In the genomic region with DNA sequence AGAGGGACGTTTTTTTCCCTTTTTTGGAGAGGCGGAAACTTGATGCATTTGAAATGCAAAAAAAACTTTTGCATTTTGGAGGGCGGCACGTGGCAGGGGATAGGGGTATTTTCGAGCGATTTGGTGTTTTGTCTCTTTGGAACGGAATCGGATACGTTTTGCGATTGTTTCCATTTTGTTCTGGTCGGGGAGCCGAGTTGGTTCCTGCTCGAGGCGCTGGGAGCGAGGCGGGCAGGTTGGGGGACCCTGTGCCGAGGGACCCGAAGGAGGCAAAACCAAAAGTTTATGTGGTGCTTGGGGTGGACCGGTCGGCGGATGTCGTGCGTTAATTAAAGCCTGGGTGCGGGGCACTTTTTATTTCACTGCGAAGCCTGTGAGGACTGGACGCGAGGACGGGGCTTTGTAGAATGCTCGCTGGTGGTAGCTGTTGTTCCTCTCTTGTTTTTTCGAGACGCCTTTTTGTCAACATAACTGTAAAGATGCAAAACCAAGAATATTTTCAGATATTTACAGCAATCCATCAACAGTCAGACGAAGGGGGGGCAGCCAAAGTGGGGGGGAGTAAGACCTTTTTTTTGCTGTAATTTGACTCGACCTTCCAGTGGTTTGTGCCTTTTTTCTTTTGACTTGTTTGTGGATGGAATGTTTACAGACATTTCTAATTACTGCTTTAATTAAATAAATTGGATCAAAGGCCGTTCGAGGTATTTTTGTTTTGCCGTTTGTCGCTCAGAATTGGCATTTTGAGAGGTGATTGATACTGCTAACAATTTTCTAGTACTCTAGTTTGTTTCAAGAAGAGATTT, we compare ENCODE assay signal across 1 cellular context.
TF ChIP-seq lines count a peak whose summit lies in the region.

No MANE protein-coding gene starts in this region.

TF ChIP-seq in K562, 482 proteins besides CTCF, POLR2A, EP300 and RAD21 (continued from another document):
- TF ChIP-seq, protein P1, sequence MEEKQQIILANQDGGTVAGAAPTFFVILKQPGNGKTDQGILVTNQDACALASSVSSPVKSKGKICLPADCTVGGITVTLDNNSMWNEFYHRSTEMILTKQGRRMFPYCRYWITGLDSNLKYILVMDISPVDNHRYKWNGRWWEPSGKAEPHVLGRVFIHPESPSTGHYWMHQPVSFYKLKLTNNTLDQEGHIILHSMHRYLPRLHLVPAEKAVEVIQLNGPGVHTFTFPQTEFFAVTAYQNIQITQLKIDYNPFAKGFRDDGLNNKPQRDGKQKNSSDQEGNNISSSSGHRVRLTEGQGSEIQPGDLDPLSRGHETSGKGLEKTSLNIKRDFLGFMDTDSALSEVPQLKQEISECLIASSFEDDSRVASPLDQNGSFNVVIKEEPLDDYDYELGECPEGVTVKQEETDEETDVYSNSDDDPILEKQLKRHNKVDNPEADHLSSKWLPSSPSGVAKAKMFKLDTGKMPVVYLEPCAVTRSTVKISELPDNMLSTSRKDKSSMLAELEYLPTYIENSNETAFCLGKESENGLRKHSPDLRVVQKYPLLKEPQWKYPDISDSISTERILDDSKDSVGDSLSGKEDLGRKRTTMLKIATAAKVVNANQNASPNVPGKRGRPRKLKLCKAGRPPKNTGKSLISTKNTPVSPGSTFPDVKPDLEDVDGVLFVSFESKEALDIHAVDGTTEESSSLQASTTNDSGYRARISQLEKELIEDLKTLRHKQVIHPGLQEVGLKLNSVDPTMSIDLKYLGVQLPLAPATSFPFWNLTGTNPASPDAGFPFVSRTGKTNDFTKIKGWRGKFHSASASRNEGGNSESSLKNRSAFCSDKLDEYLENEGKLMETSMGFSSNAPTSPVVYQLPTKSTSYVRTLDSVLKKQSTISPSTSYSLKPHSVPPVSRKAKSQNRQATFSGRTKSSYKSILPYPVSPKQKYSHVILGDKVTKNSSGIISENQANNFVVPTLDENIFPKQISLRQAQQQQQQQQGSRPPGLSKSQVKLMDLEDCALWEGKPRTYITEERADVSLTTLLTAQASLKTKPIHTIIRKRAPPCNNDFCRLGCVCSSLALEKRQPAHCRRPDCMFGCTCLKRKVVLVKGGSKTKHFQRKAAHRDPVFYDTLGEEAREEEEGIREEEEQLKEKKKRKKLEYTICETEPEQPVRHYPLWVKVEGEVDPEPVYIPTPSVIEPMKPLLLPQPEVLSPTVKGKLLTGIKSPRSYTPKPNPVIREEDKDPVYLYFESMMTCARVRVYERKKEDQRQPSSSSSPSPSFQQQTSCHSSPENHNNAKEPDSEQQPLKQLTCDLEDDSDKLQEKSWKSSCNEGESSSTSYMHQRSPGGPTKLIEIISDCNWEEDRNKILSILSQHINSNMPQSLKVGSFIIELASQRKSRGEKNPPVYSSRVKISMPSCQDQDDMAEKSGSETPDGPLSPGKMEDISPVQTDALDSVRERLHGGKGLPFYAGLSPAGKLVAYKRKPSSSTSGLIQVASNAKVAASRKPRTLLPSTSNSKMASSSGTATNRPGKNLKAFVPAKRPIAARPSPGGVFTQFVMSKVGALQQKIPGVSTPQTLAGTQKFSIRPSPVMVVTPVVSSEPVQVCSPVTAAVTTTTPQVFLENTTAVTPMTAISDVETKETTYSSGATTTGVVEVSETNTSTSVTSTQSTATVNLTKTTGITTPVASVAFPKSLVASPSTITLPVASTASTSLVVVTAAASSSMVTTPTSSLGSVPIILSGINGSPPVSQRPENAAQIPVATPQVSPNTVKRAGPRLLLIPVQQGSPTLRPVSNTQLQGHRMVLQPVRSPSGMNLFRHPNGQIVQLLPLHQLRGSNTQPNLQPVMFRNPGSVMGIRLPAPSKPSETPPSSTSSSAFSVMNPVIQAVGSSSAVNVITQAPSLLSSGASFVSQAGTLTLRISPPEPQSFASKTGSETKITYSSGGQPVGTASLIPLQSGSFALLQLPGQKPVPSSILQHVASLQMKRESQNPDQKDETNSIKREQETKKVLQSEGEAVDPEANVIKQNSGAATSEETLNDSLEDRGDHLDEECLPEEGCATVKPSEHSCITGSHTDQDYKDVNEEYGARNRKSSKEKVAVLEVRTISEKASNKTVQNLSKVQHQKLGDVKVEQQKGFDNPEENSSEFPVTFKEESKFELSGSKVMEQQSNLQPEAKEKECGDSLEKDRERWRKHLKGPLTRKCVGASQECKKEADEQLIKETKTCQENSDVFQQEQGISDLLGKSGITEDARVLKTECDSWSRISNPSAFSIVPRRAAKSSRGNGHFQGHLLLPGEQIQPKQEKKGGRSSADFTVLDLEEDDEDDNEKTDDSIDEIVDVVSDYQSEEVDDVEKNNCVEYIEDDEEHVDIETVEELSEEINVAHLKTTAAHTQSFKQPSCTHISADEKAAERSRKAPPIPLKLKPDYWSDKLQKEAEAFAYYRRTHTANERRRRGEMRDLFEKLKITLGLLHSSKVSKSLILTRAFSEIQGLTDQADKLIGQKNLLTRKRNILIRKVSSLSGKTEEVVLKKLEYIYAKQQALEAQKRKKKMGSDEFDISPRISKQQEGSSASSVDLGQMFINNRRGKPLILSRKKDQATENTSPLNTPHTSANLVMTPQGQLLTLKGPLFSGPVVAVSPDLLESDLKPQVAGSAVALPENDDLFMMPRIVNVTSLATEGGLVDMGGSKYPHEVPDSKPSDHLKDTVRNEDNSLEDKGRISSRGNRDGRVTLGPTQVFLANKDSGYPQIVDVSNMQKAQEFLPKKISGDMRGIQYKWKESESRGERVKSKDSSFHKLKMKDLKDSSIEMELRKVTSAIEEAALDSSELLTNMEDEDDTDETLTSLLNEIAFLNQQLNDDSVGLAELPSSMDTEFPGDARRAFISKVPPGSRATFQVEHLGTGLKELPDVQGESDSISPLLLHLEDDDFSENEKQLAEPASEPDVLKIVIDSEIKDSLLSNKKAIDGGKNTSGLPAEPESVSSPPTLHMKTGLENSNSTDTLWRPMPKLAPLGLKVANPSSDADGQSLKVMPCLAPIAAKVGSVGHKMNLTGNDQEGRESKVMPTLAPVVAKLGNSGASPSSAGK (IDR thresholded peaks at IDR 0.05) = peak; percentile 19
- TF ChIP-seq MEIS2 (IDR thresholded peaks at IDR 0.05; ENCODE audit: partially characterized antibody) (peak; percentile 38), ZNF589 (CRISPR knock-in tag; IDR thresholded peaks at IDR 0.05; ENCODE audit: low read depth) (peak; percentile 61)
- TF ChIP-seq, protein P2, sequence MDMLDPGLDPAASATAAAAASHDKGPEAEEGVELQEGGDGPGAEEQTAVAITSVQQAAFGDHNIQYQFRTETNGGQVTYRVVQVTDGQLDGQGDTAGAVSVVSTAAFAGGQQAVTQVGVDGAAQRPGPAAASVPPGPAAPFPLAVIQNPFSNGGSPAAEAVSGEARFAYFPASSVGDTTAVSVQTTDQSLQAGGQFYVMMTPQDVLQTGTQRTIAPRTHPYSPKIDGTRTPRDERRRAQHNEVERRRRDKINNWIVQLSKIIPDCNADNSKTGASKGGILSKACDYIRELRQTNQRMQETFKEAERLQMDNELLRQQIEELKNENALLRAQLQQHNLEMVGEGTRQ (CRISPR knock-in tag; IDR thresholded peaks at IDR 0.05) = 0 out of 2 replicates have a peak, but pooled peaks have one; percentile 14
